ENCODE assay signal across 8 cellular contexts in the genomic region with DNA sequence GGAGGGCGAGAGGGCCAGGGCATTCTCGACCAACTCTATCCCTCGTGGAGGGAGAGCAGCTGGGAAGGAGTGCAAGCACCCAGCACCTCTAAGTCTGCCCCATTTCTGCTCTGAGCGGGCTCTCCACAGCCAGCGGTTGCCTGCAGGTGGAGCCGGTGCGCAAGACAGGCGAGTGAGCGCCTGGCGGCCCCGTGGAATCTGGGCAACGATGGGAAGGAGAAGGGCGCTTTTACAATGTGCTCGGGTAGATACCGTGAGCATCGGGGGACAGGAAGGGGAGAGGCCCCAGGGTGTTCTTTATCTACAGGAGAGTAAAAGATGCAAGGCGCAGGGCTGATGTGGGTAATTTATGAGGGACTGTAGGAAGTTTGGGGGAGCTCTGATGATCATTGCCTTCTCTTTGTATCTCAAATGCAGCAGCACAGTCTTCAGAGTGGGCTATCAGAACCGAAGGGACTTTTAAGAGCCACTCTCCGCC. TPM values are rescaled to one million over a fixed set of nuclear protein-coding genes. Genes with fewer than 3 reads are reported as not detected.
A peak's percentile ranks its signal among the peaks of the same experiment; 100 is the strongest.
DNase-seq lines count a peak whose midpoint lies in the region; ATAC-seq and TF ChIP-seq lines count a peak whose summit lies in the region.

No MANE protein-coding gene starts in this region.

- CTCF ChIA-PET in CD8-positive, alpha-beta memory T cell (lab: Charles Lee) = interaction anchor here (0.6 to 2.2 kb wide), 16 partner anchors 8 to 253 kb away, joined by 3 to 26 read pairs (median 3); no protein-coding TSS in a partner anchor
- CTCF ChIA-PET in activated CD8-positive, alpha-beta memory T cell treated with anti-CD3 and anti-CD28 coated beads, Interleukin-2, amount 10 ng/mL, durations not matched to agents 7 days and 5 days (lab: Charles Lee) = interaction anchor here (0.9 to 2.8 kb wide), 26 partner anchors 8 to 461 kb away, joined by 3 to 20 read pairs (median 4); no protein-coding TSS in a partner anchor

- H3K27ac ChIP-seq in CD8-positive, alpha-beta memory T cell (ENCODE audit: low read depth, low read length) = peak overlapping the region; percentile 76
- H3K27ac ChIP-seq in HL-60 (replicated peaks) = peak overlapping the region; percentile 80
- H3K27ac ChIP-seq in endodermal cell (ENCODE audit: low read depth, low read length) = peak overlapping the region; percentile 66

- H3K27me3 Mint-ChIP-seq in CD8-positive, alpha-beta memory T cell = no peaks in the 10 kb centered on the region
- H3K27me3 Mint-ChIP-seq in activated CD8-positive, alpha-beta memory T cell treated with anti-CD3 and anti-CD28 coated beads, Interleukin-2, amount 10 ng/mL, durations not matched to agents 7 days and 5 days = peaks cover 6% of the 10 kb centered on the region
- peaks cover 9% of the 10 kb centered on the region for H3K27me3 Mint-ChIP-seq in endodermal cell (ENCODE audit: insufficient read depth)

- H3K4me3 ChIP-seq in CD8-positive, alpha-beta memory T cell (ENCODE audit: low read length) = peak overlapping the region; percentile 91
- peak overlapping the region; percentile 56 for H3K4me3 ChIP-seq in HL-60 (replicated peaks; ENCODE audit: insufficient read depth, low read length)
- H3K4me3 ChIP-seq in endodermal cell (ENCODE audit: low read length) = peak overlapping the region; percentile 90

- peak overlapping the region; percentile 32 for H3K9ac ChIP-seq in endodermal cell (ENCODE audit: extremely low read depth, low read length, poor library complexity, severe bottlenecking)

- WGBS in endodermal cell (ENCODE audit: insufficient coverage in 1 of 2, insufficient read length in 1 of 2), 2 experiments = 1 to 3% methylated on average over 12 to 19 of the region's 19 CpGs

- H3K36me3 Mint-ChIP-seq in CD8-positive, alpha-beta memory T cell = peaks cover 0 to 15% (median 0%) of the 10 kb centered on the region in 3 donors
- H3K36me3 Mint-ChIP-seq in activated CD8-positive, alpha-beta memory T cell treated with anti-CD3 and anti-CD28 coated beads, Interleukin-2, amount 10 ng/mL, durations not matched to agents 7 days and 5 days = peaks cover 13% of the 10 kb centered on the region
- H3K36me3 Mint-ChIP-seq in endodermal cell (ENCODE audit: low read depth) = peaks cover 10% of the 10 kb centered on the region

- peaks cover 17% of the 10 kb centered on the region for H3K4me1 ChIP-seq in CD8-positive, alpha-beta memory T cell (ENCODE audit: insufficient read depth, low read length)
- H3K4me1 ChIP-seq in endodermal cell (ENCODE audit: control insufficient read depth, insufficient read depth, low read length) = no peaks in the 10 kb centered on the region

- no peaks in the 10 kb centered on the region for H3K9me3 ChIP-seq in CD8-positive, alpha-beta memory T cell (ENCODE audit: low read length)
- H3K9me3 ChIP-seq in endodermal cell (ENCODE audit: control insufficient read depth, low read length) = no peaks in the 10 kb centered on the region

- no peaks in the 10 kb centered on the region for H3K27me3 ChIP-seq in CD8-positive, alpha-beta memory T cell (ENCODE audit: insufficient read depth, low read length, poor library complexity, severe bottlenecking)
- H3K27me3 ChIP-seq in HL-60 (ENCODE audit: insufficient read depth, poor library complexity, severe bottlenecking) (no peaks in the 10 kb centered on the region), endodermal cell (ENCODE audit: control insufficient read depth, insufficient read depth, low read length, poor library complexity, severe bottlenecking) (no peaks in the 10 kb centered on the region)

- peak; percentile 65 for ATAC-seq in GM19455 (IDR thresholded peaks at IDR 0.05; ENCODE audit: unreplicated experiment)
- peak; percentile 83 for ATAC-seq in activated CD8-positive, alpha-beta memory T cell treated with anti-CD3 and anti-CD28 coated beads, Interleukin-2, amount 10 ng/mL, durations not matched to agents 7 days and 5 days

- peaks cover 23 to 26% (median 25%) of the 10 kb centered on the region in 3 donors for H3K4me1 Mint-ChIP-seq in CD8-positive, alpha-beta memory T cell
- H3K4me1 Mint-ChIP-seq in activated CD8-positive, alpha-beta memory T cell treated with anti-CD3 and anti-CD28 coated beads, Interleukin-2, amount 10 ng/mL, durations not matched to agents 7 days and 5 days = peaks cover 23% of the 10 kb centered on the region
- H3K4me1 Mint-ChIP-seq in endodermal cell = peaks cover 13% of the 10 kb centered on the region

- no peaks in the 10 kb centered on the region for H3K9me3 Mint-ChIP-seq in CD8-positive, alpha-beta memory T cell
- no peaks in the 10 kb centered on the region for H3K9me3 Mint-ChIP-seq in activated CD8-positive, alpha-beta memory T cell treated with anti-CD3 and anti-CD28 coated beads, Interleukin-2, amount 10 ng/mL, durations not matched to agents 7 days and 5 days (ENCODE audit: low read depth)
- H3K9me3 Mint-ChIP-seq in endodermal cell = no peaks in the 10 kb centered on the region

- H3K36me3 ChIP-seq in CD8-positive, alpha-beta memory T cell (ENCODE audit: insufficient read depth, low read length) = no peaks in the 10 kb centered on the region
- H3K36me3 ChIP-seq in endodermal cell (ENCODE audit: control insufficient read depth, insufficient read depth, low read length) = peaks cover 10% of the 10 kb centered on the region

- POLR2A ChIA-PET in CD8-positive, alpha-beta memory T cell (lab: Charles Lee) = interaction anchor here (0.5 to 0.6 kb wide), 2 partner anchors 23 to 426 kb away, joined by 3 read pairs; partner anchors contain the start of gene TMEM87B

- H3K27ac Mint-ChIP-seq in CD8-positive, alpha-beta memory T cell = peak overlapping the region; percentile 74 to 96 (median 91)
- H3K27ac Mint-ChIP-seq in activated CD8-positive, alpha-beta memory T cell treated with anti-CD3 and anti-CD28 coated beads, Interleukin-2, amount 10 ng/mL, durations not matched to agents 7 days and 5 days = peak overlapping the region; percentile 88
- H3K27ac Mint-ChIP-seq in endodermal cell = peak overlapping the region; percentile 91

- DNase-seq in CD8-positive, alpha-beta memory T cell = peak; percentile 70 to 87 (median 76)
- DNase-seq in HL-60 (ENCODE audit: low read depth in 1 of 2, low spot score in 1 of 2) (peak; percentile 57 to 91), NOMO-1 treated with DMSO at 0.1 percent for 48 hours (lab: John Stamatoyannopoulos, UW; ENCODE audit: unreplicated experiment) (peak; percentile 74), endodermal cell (peak; percentile 94), midbrain (lab: John Stamatoyannopoulos, UW) (peak; percentile 85)
- DNase-seq in activated CD8-positive, alpha-beta memory T cell treated with anti-CD3 and anti-CD28 coated beads, Interleukin-2, amount 10 ng/mL, durations not matched to agents 7 days and 5 days = peak; percentile 91
- peak; percentile 59 to 65 for DNase-seq in stimulated activated CD8-positive, alpha-beta memory T cell treated with anti-CD3 and anti-CD28 coated beads, Interleukin-15, amount 100 ng/mL, for 4 hours (ENCODE audit: low read depth in 2 of 2)

- peak overlapping the region; percentile 90 to 99 (median 94) for H3K4me3 Mint-ChIP-seq in CD8-positive, alpha-beta memory T cell
- H3K4me3 Mint-ChIP-seq in activated CD8-positive, alpha-beta memory T cell treated with anti-CD3 and anti-CD28 coated beads, Interleukin-2, amount 10 ng/mL, durations not matched to agents 7 days and 5 days = peak overlapping the region; percentile 86
- H3K4me3 Mint-ChIP-seq in endodermal cell = peak overlapping the region; percentile 94

- TF ChIP-seq CTCF in HL-60 (IDR thresholded peaks at IDR 0.05; ENCODE audit: insufficient read depth, low read length) (peak; percentile 67), endodermal cell (conservative IDR thresholded peaks at IDR 0.05) (peak; percentile 77)

RNA-seq across cellular contexts. Expression of gene TTL, which starts 0.9 kb away (rescaled TPM):
- total RNA-seq in CD8-positive, alpha-beta memory T cell = 10 to 100 TPM; 45.9 to 46.1 TPM
- 4.6 TPM for polyA plus RNA-seq in CD8-positive, alpha-beta memory T cell
- total RNA-seq in activated CD8-positive, alpha-beta memory T cell treated with anti-CD3 and anti-CD28 coated beads, Interleukin-2, amount 10 ng/mL, durations not matched to agents 7 days and 5 days = 10 to 100 TPM; 33.0 to 41.2 TPM
- 10 to 100 TPM; 61.1 to 89.6 TPM for total RNA-seq in endodermal cell
- 58.2 TPM for polyA plus RNA-seq in endodermal cell (2013, experiment 1 of 2)
- 67.1 TPM for polyA plus RNA-seq in endodermal cell (2013, experiment 2 of 2)

RNA-seq across cellular contexts. Expression of gene RGPD8, which starts 47.6 kb away (rescaled TPM):
- 10 to 100 TPM; 15.5 to 19.3 TPM for total RNA-seq in CD8-positive, alpha-beta memory T cell
- 2.2 TPM for polyA plus RNA-seq in CD8-positive, alpha-beta memory T cell
- 10 to 100 TPM in 1 of 2 experiments, 1 to 10 TPM in 1; 8.4 to 13.1 TPM for total RNA-seq in activated CD8-positive, alpha-beta memory T cell treated with anti-CD3 and anti-CD28 coated beads, Interleukin-2, amount 10 ng/mL, durations not matched to agents 7 days and 5 days
- 10 to 100 TPM; 17.1 to 42.7 TPM for total RNA-seq in endodermal cell
- 12.1 TPM for polyA plus RNA-seq in endodermal cell (2013, experiment 1 of 2)
- 12.1 TPM for polyA plus RNA-seq in endodermal cell (2013, experiment 2 of 2)

Comparison
In these comparisons a context has a peak if more than half of its experiments do, and no peak if none do; other contexts are left out.
1. Peak in every context shown above with its lines: DNase-seq, ATAC-seq, H3K4me3 ChIP-seq and H3K27ac ChIP-seq.